In genomic region chr17:64004218-64004770, GRCh38 we compare ENCODE assay signal across 28 cellular contexts. TPM values are rescaled to one million over a fixed set of nuclear protein-coding genes. Genes with fewer than 3 reads are reported as not detected.
DNase-seq lines count a peak whose midpoint lies in the region; ATAC-seq and TF ChIP-seq lines count a peak whose summit lies in the region.
"Had no signal": no experiment of that assay in that cellular context is flagged by ENCODE, and none has a peak within 500 bp of the region (broad histone marks: within the 10 kb centered on the region; RNA-seq: fewer than 3 reads in every experiment).

No MANE protein-coding gene starts in this region.

- H3K36me3 Mint-ChIP-seq in activated CD8-positive, alpha-beta memory T cell treated with anti-CD3 and anti-CD28 coated beads, Interleukin-2, amount 10 ng/mL, durations not matched to agents 7 days and 5 days: peaks cover 2% of the 10 kb centered on the region
- peaks cover 75% of the 10 kb centered on the region for H3K36me3 Mint-ChIP-seq in CD4-positive, alpha-beta T cell (ENCODE audit: low read depth)
- no peaks in the 10 kb centered on the region for H3K36me3 Mint-ChIP-seq in activated naive CD8-positive, alpha-beta T cell treated with anti-CD3 and anti-CD28 coated beads, Interleukin-2, amount 10 ng/mL, durations not matched to agents 7 days and 5 days

- no peak for TF ChIP-seq EP300 in sigmoid colon (IDR thresholded peaks at IDR 0.05)

- POLR2A ChIA-PET in CD4-positive, alpha-beta T cell (lab: Charles Lee): interaction anchor here (4.0 kb wide), 1 partner anchor 15 kb away, joined by 31 read pairs; the partner anchor contains the start of gene ICAM2
- POLR2A ChIA-PET in activated naive CD8-positive, alpha-beta T cell treated with anti-CD3 and anti-CD28 coated beads, Interleukin-2, amount 10 ng/mL, durations not matched to agents 7 days and 5 days (lab: Charles Lee): interaction anchor here (0.8 kb wide), 1 partner anchor 16 kb away, joined by 3 read pairs; the partner anchor contains the start of gene ICAM2

- 93% methylated on average over 7 of the region's 7 CpGs for WGBS in sigmoid colon, 2 donors
- WGBS in mammary epithelial cell (ENCODE audit: low coverage, missing lambda C conversion rate): 62% methylated on average over 7 of the region's 7 CpGs

- no peak overlapping the region for H3K4me2 ChIP-seq in mammary epithelial cell (ENCODE audit: insufficient read depth, low read depth, low read length)

- H3K79me2 ChIP-seq in mammary epithelial cell (ENCODE audit: insufficient read depth, low read length): no peaks in the 10 kb centered on the region

- no peak for ATAC-seq in activated CD8-positive, alpha-beta memory T cell treated with anti-CD3 and anti-CD28 coated beads, Interleukin-2, amount 10 ng/mL, durations not matched to agents 7 days and 5 days
- ATAC-seq in CD4-positive, alpha-beta T cell (ENCODE audit: poor library complexity): no peak
- no peak for ATAC-seq in activated naive CD8-positive, alpha-beta T cell treated with anti-CD3 and anti-CD28 coated beads, Interleukin-2, amount 10 ng/mL, durations not matched to agents 7 days and 5 days (ENCODE audit: low read depth)
- ATAC-seq: Panc1 had no signal

- TF ChIP-seq CTCF in CD4-positive, alpha-beta T cell (IDR thresholded peaks at IDR 0.05): no peak
- no peak for TF ChIP-seq CTCF in sigmoid colon (IDR thresholded peaks at IDR 0.05)
- no peak for TF ChIP-seq CTCF in mammary epithelial cell (conservative IDR thresholded peaks at IDR 0.05 in 1 of 2, IDR thresholded peaks at IDR 0.05 in 1 of 2; ENCODE audit: extremely low read depth in 1 of 2, insufficient read depth in 1 of 2, low read depth in 1 of 2, low read length in 2 of 2)

- H4K20me1 ChIP-seq in mammary epithelial cell (ENCODE audit: insufficient read depth, low read length): no peaks in the 10 kb centered on the region

- dilution Hi-C loops in mammary epithelial cell (cut with HindIII; ENCODE audit: low sequenced_read_pairs): no loop called here

- H3K4me3 ChIP-seq in sigmoid colon (no peak overlapping the region), mammary epithelial cell (replicated peaks in 1 of 3; ENCODE audit: insufficient read depth in 1 of 3, low read depth in 2 of 3, low read length in 3 of 3) (no peak overlapping the region)
- H3K4me3 ChIP-seq: MG63, skin epidermis, stomach, transverse colon had no signal

- in situ Hi-C loops in mammary epithelial cell (cut with MboI; ENCODE audit: low sequenced_read_pairs in 2 of 2): no loop called here

- no peak overlapping the region for H3K27ac Mint-ChIP-seq in activated CD8-positive, alpha-beta memory T cell treated with anti-CD3 and anti-CD28 coated beads, Interleukin-2, amount 10 ng/mL, durations not matched to agents 7 days and 5 days
- peak overlapping the region; percentile 59 for H3K27ac Mint-ChIP-seq in CD4-positive, alpha-beta T cell
- no peak overlapping the region for H3K27ac Mint-ChIP-seq in activated naive CD8-positive, alpha-beta T cell treated with anti-CD3 and anti-CD28 coated beads, Interleukin-2, amount 10 ng/mL, durations not matched to agents 7 days and 5 days
- H3K27ac Mint-ChIP-seq: nephron had no signal

- H3K36me3 ChIP-seq in sigmoid colon (no peaks in the 10 kb centered on the region), mammary epithelial cell (ENCODE audit: insufficient read depth, low read length) (no peaks in the 10 kb centered on the region)
- H3K36me3 ChIP-seq: MG63, transverse colon, WERI-Rb-1 had no signal

- DNase-seq in activated CD8-positive, alpha-beta memory T cell treated with anti-CD3 and anti-CD28 coated beads, Interleukin-2, amount 50 U/mL, for 48 hours: peak; percentile 32
- DNase-seq in activated CD8-positive, alpha-beta memory T cell treated with anti-CD3 and anti-CD28 coated beads, Interleukin-2, amount 10 ng/mL, durations not matched to agents 7 days and 5 days: no peak
- DNase-seq in CD4-positive, alpha-beta T cell: no peak
- DNase-seq in activated naive CD8-positive, alpha-beta T cell treated with anti-CD3 and anti-CD28 coated beads, Interleukin-2, amount 10 ng/mL, durations not matched to agents 7 days and 5 days: peak; percentile 6
- DNase-seq in sigmoid colon: peak; percentile 37
- DNase-seq in NCI-H187 (lab: John Stamatoyannopoulos, UW): no peak
- no peak for DNase-seq in cortex of kidney (lab: John Stamatoyannopoulos, UW)
- no peak for DNase-seq in mammary epithelial cell
- DNase-seq: activated CD4-positive, alpha-beta T cell treated with anti-CD3 and anti-CD28 coated beads, Interleukin-2, amount 50 U/mL, for 4 hours; activated naive CD4-positive, alpha-beta T cell treated with anti-CD3 and anti-CD28 coated beads for 36 hours; DND-41; KG1; kidney; MG63; NCI-H2029 treated with DMSO at 0.1 percent for 48 hours; NCI-H526 treated with DMSO at 0.1 percent for 48 hours; SIG-M5; stimulated activated CD8-positive, alpha-beta memory T cell treated with anti-CD3 and anti-CD28 coated beads, Interleukin-4, amount 100 ng/mL, for 48 hours; T1000; transverse colon; WERI-Rb-1 had no signal

- no peak overlapping the region for H2AFZ ChIP-seq in mammary epithelial cell (ENCODE audit: low read depth, low read length)

- BruUV-seq in mammary epithelial cell (replicated peaks; lab: Mats Ljungman, UMichigan): no TSS peak

- H3K9me3 Mint-ChIP-seq in activated CD8-positive, alpha-beta memory T cell treated with anti-CD3 and anti-CD28 coated beads, Interleukin-2, amount 10 ng/mL, durations not matched to agents 7 days and 5 days (ENCODE audit: low read depth): no peaks in the 10 kb centered on the region
- no peaks in the 10 kb centered on the region for H3K9me3 Mint-ChIP-seq in CD4-positive, alpha-beta T cell
- H3K9me3 Mint-ChIP-seq in activated naive CD8-positive, alpha-beta T cell treated with anti-CD3 and anti-CD28 coated beads, Interleukin-2, amount 10 ng/mL, durations not matched to agents 7 days and 5 days: no peaks in the 10 kb centered on the region
- H3K9me3 Mint-ChIP-seq: activated naive CD4-positive, alpha-beta T cell treated with anti-CD3 and anti-CD28 coated beads for 36 hours; nephron had no signal

- H3K4me3 Mint-ChIP-seq in activated CD8-positive, alpha-beta memory T cell treated with anti-CD3 and anti-CD28 coated beads, Interleukin-2, amount 10 ng/mL, durations not matched to agents 7 days and 5 days: no peak overlapping the region
- H3K4me3 Mint-ChIP-seq in CD4-positive, alpha-beta T cell: no peak overlapping the region
- H3K4me3 Mint-ChIP-seq in activated naive CD8-positive, alpha-beta T cell treated with anti-CD3 and anti-CD28 coated beads, Interleukin-2, amount 10 ng/mL, durations not matched to agents 7 days and 5 days: no peak overlapping the region
- H3K4me3 Mint-ChIP-seq: activated naive CD4-positive, alpha-beta T cell treated with anti-CD3 and anti-CD28 coated beads for 36 hours; nephron had no signal

- H3K4me1 ChIP-seq in sigmoid colon (peaks cover 0 to 5% (median 0%) of the 10 kb centered on the region in 4 donors), mammary epithelial cell (ENCODE audit: insufficient read depth, low read length) (no peaks in the 10 kb centered on the region)
- H3K4me1 ChIP-seq: Caco-2 had no signal

- H3K4me1 Mint-ChIP-seq in activated CD8-positive, alpha-beta memory T cell treated with anti-CD3 and anti-CD28 coated beads, Interleukin-2, amount 10 ng/mL, durations not matched to agents 7 days and 5 days: peaks cover 18% of the 10 kb centered on the region
- peaks cover 44% of the 10 kb centered on the region for H3K4me1 Mint-ChIP-seq in CD4-positive, alpha-beta T cell (ENCODE audit: low read depth)
- peaks cover 5% of the 10 kb centered on the region for H3K4me1 Mint-ChIP-seq in activated naive CD8-positive, alpha-beta T cell treated with anti-CD3 and anti-CD28 coated beads, Interleukin-2, amount 10 ng/mL, durations not matched to agents 7 days and 5 days

- CTCF ChIA-PET in activated CD8-positive, alpha-beta memory T cell treated with anti-CD3 and anti-CD28 coated beads, Interleukin-2, amount 10 ng/mL, durations not matched to agents 7 days and 5 days (lab: Charles Lee): interaction anchor here (1.1 to 3.4 kb wide), 3 partner anchors 13 to 92 kb away, joined by 3 to 14 read pairs (median 13); no protein-coding TSS in a partner anchor
- CTCF ChIA-PET in CD4-positive, alpha-beta T cell (lab: Charles Lee): interaction anchor here (1.2 to 1.9 kb wide), 2 partner anchors 12 to 25 kb away, joined by 3 to 5 read pairs; no protein-coding TSS in a partner anchor
- CTCF ChIA-PET in mammary epithelial cell (lab: Charles Lee; ENCODE audit: low non-redundant PET): no interaction called here

- no peak overlapping the region for H3K9ac ChIP-seq in mammary epithelial cell (ENCODE audit: insufficient read depth, low read length)

- H3K9me3 ChIP-seq in CD4-positive, alpha-beta T cell (ENCODE audit: control insufficient read depth, low read length): no peaks in the 10 kb centered on the region
- H3K9me3 ChIP-seq in sigmoid colon: no peaks in the 10 kb centered on the region
- H3K9me3 ChIP-seq in mammary epithelial cell (replicated peaks; ENCODE audit: insufficient read depth, low read length): no peaks in the 10 kb centered on the region
- H3K9me3 ChIP-seq: Caco-2, MG63, stomach, transverse colon had no signal

- H3K27ac ChIP-seq in CD4-positive, alpha-beta T cell (ENCODE audit: low read depth, low read length): peak overlapping the region; percentile 64
- H3K27ac ChIP-seq in sigmoid colon (no peak overlapping the region), mammary epithelial cell (ENCODE audit: insufficient read depth, low read depth, low read length) (no peak overlapping the region)
- H3K27ac ChIP-seq: transverse colon, WERI-Rb-1 had no signal

- TF ChIP-seq POLR2A in sigmoid colon (IDR thresholded peaks at IDR 0.05): no peak

- H3K27me3 Mint-ChIP-seq in activated CD8-positive, alpha-beta memory T cell treated with anti-CD3 and anti-CD28 coated beads, Interleukin-2, amount 10 ng/mL, durations not matched to agents 7 days and 5 days: no peaks in the 10 kb centered on the region
- H3K27me3 Mint-ChIP-seq in CD4-positive, alpha-beta T cell: no peaks in the 10 kb centered on the region
- no peaks in the 10 kb centered on the region for H3K27me3 Mint-ChIP-seq in activated naive CD8-positive, alpha-beta T cell treated with anti-CD3 and anti-CD28 coated beads, Interleukin-2, amount 10 ng/mL, durations not matched to agents 7 days and 5 days

- H3K27me3 ChIP-seq in CD4-positive, alpha-beta T cell (ENCODE audit: control insufficient read depth, insufficient read depth, low read length): no peaks in the 10 kb centered on the region
- H3K27me3 ChIP-seq in sigmoid colon (peaks cover 2 to 12% (median 8%) of the 10 kb centered on the region in 3 donors), mammary epithelial cell (ENCODE audit: insufficient read depth, low read length) (no peaks in the 10 kb centered on the region)
- H3K27me3 ChIP-seq: MG63 had no signal

- intact Hi-C loops in CD4-positive, alpha-beta T cell (cut with DNase I, micrococcal nuclease): no loop called here
- intact Hi-C loops in sigmoid colon (cut with DNase I): no loop called here
- intact Hi-C loops in mammary epithelial cell (cut with micrococcal nuclease): no loop called here

RNA-seq across cellular contexts. Expression of gene PRR29, which starts 6.1 kb away (rescaled TPM):
- total RNA-seq in activated CD8-positive, alpha-beta memory T cell treated with anti-CD3 and anti-CD28 coated beads, Interleukin-2, amount 10 ng/mL, durations not matched to agents 7 days and 5 days: 1 to 10 TPM; 1.5 to 3.3 TPM
- total RNA-seq in CD4-positive, alpha-beta T cell: under 1 TPM; 0.56 to 0.71 TPM
- total RNA-seq in activated naive CD8-positive, alpha-beta T cell treated with anti-CD3 and anti-CD28 coated beads, Interleukin-2, amount 10 ng/mL, durations not matched to agents 7 days and 5 days: 1 to 10 TPM in 1 of 2 experiments, under 1 TPM in 1; 1.00 to 1.4 TPM
- total RNA-seq in sigmoid colon (not detected), mammary epithelial cell (under 1 TPM; under 0.01 to 0.09 TPM)
- polyA plus RNA-seq in sigmoid colon (under 1 TPM in 2 of 3 donors, not detected in 1; 0.22 to 0.60 TPM), mammary epithelial cell (0.09 TPM)
- 0.31 TPM for polyA minus RNA-seq in mammary epithelial cell
- total RNA-seq: Caco-2, transverse colon had no signal

RNA-seq across cellular contexts. Expression of gene ICAM2, which starts 16.1 kb away (rescaled TPM):
- 10 to 100 TPM; 39.0 to 40.6 TPM for total RNA-seq in activated CD8-positive, alpha-beta memory T cell treated with anti-CD3 and anti-CD28 coated beads, Interleukin-2, amount 10 ng/mL, durations not matched to agents 7 days and 5 days
- total RNA-seq in CD4-positive, alpha-beta T cell: 10 to 100 TPM; 50.6 to 54.7 TPM
- total RNA-seq in activated naive CD8-positive, alpha-beta T cell treated with anti-CD3 and anti-CD28 coated beads, Interleukin-2, amount 10 ng/mL, durations not matched to agents 7 days and 5 days: 10 to 100 TPM; 59.0 to 61.7 TPM
- total RNA-seq in sigmoid colon (10 to 100 TPM; 27.4 to 59.5 (median 29.9) TPM), mammary epithelial cell (1 to 10 TPM in 1 of 2 donors, under 1 TPM in 1; 0.49 to 2.8 TPM)
- polyA plus RNA-seq in sigmoid colon (10 to 100 TPM in 1 of 3 donors, 1 to 10 TPM in 2; 6.0 to 31.7 (median 7.4) TPM), mammary epithelial cell (0.36 TPM)
- not detected for polyA minus RNA-seq in mammary epithelial cell

RNA-seq across cellular contexts. Expression of gene SCN4A, which starts 31.6 kb away (rescaled TPM):
- under 1 TPM in 1 of 2 experiments, not detected in 1; 0.02 TPM for total RNA-seq in activated CD8-positive, alpha-beta memory T cell treated with anti-CD3 and anti-CD28 coated beads, Interleukin-2, amount 10 ng/mL, durations not matched to agents 7 days and 5 days
- total RNA-seq in CD4-positive, alpha-beta T cell: under 1 TPM in 1 of 2 experiments, not detected in 1; 0.03 TPM
- total RNA-seq in activated naive CD8-positive, alpha-beta T cell treated with anti-CD3 and anti-CD28 coated beads, Interleukin-2, amount 10 ng/mL, durations not matched to agents 7 days and 5 days: not detected
- total RNA-seq in sigmoid colon (1 to 10 TPM in 2 of 4 donors, under 1 TPM in 2; 0.68 to 4.2 (median 1.0) TPM), mammary epithelial cell (not detected)
- polyA plus RNA-seq in sigmoid colon (under 1 TPM in 2 of 3 donors, not detected in 1; 0.23 to 0.52 TPM), mammary epithelial cell (0.01 TPM)
- polyA minus RNA-seq in mammary epithelial cell: not detected
- total RNA-seq: Caco-2, glomerular endothelial cell, osteoblast had no signal

Comparison
In these comparisons a context has a peak if more than half of its experiments do, and no peak if none do; other contexts are left out.
1. DNase-seq: peak in activated CD8-positive, alpha-beta memory T cell treated with anti-CD3 and anti-CD28 coated beads, Interleukin-2, amount 50 U/mL, for 48 hours (single experiment), activated naive CD8-positive, alpha-beta T cell treated with anti-CD3 and anti-CD28 coated beads, Interleukin-2, amount 10 ng/mL, durations not matched to agents 7 days and 5 days (single experiment) and sigmoid colon (single experiment); none in activated CD8-positive, alpha-beta memory T cell treated with anti-CD3 and anti-CD28 coated beads, Interleukin-2, amount 10 ng/mL, durations not matched to agents 7 days and 5 days (single experiment), CD4-positive, alpha-beta T cell (0 of 10), NCI-H187 (0 of 2), cortex of kidney (single experiment) and mammary epithelial cell (single experiment).
2. RNA of gene ICAM2, which starts 16.1 kb away (total RNA-seq): 59.0 to 61.7 TPM in activated naive CD8-positive, alpha-beta T cell treated with anti-CD3 and anti-CD28 coated beads, Interleukin-2, amount 10 ng/mL, durations not matched to agents 7 days and 5 days, 50.6 to 54.7 TPM in CD4-positive, alpha-beta T cell, 39.0 to 40.6 TPM in activated CD8-positive, alpha-beta memory T cell treated with anti-CD3 and anti-CD28 coated beads, Interleukin-2, amount 10 ng/mL, durations not matched to agents 7 days and 5 days and 27.4 to 59.5 TPM in sigmoid colon; 0.49 to 2.8 TPM in mammary epithelial cell; every median in the first group is over 4 times any median in the second.